In genomic region chr19:27635401-27635800, GRCh38 we compare ENCODE assay signal across 24 cellular contexts.
"Had no signal": no experiment of that assay in that cellular context is flagged by ENCODE, and none has a peak within 500 bp of the region (broad histone marks: within the 10 kb centered on the region; RNA-seq: fewer than 3 reads in every experiment).

No MANE protein-coding gene starts in this region.

- DNase-seq: naive B cell; naive thymus-derived CD8-positive, alpha-beta T cell; nephron progenitor cell; ovary; posterior cingulate gyrus; psoas muscle; right cardiac atrium; right lobe of liver; sigmoid colon; spleen; stimulated activated CD4-positive, alpha-beta T cell treated with anti-CD3 and anti-CD28 coated beads, Interleukin-12 subunit alpha, Interleukin-12 subunit beta, amount 100 ng/mL, for 4 hours; stimulated activated CD4-positive, alpha-beta T cell treated with anti-CD3 and anti-CD28 coated beads, Interleukin-2, amount 100 ng/mL, for 24 hours; stimulated activated CD4-positive, alpha-beta T cell treated with anti-CD3 and anti-CD28 coated beads, Interleukin-2, amount 100 ng/mL, for 48 hours; stimulated activated CD4-positive, alpha-beta T cell treated with anti-CD3 and anti-CD28 coated beads, Interleukin-4, amount 100 ng/mL, for 24 hours; stimulated activated naive B cell treated with anti-CD40 and anti-IgM and Interleukin-4, amounts not matched to agents 10 μg/mL and 1 μg/mL and 100 μg/mL, for 72 hours; stimulated activated naive CD4-positive, alpha-beta T cell treated with Interleukin-2 at 50 U/mL for 16 hours; stomach; thyroid gland; uterus had no signal

- H3K36me3 Mint-ChIP-seq: naive B cell; natural killer cell treated with Interleukin-12 subunit alpha and Interleukin-12 subunit beta and Interleukin-15 and Interleukin-18, amount 100 ng/mL, for 72 hours; stimulated activated effector memory CD8-positive, alpha-beta T cell treated with anti-CD3 and anti-CD28 coated beads, Interleukin-12 subunit alpha, Interleukin-12 subunit beta, amount 100 ng/mL, for 72 hours; stimulated activated naive B cell treated with anti-CD40 and anti-IgM and Interleukin-4, amounts not matched to agents 10 μg/mL and 1 μg/mL and 100 μg/mL, for 72 hours had no signal

- ATAC-seq: naive thymus-derived CD8-positive, alpha-beta T cell; natural killer cell treated with Interleukin-12 subunit alpha and Interleukin-12 subunit beta and Interleukin-15 and Interleukin-18, amount 100 ng/mL, for 72 hours; psoas muscle; right cardiac atrium; right lobe of liver; stimulated activated effector memory CD8-positive, alpha-beta T cell treated with anti-CD3 and anti-CD28 coated beads, Interleukin-12 subunit alpha, Interleukin-12 subunit beta, amount 100 ng/mL, for 72 hours; stimulated activated naive B cell treated with anti-CD40 and anti-IgM and Interleukin-4, amounts not matched to agents 10 μg/mL and 1 μg/mL and 100 μg/mL, for 72 hours had no signal

- H3K27ac Mint-ChIP-seq: naive B cell; naive thymus-derived CD8-positive, alpha-beta T cell; natural killer cell treated with Interleukin-12 subunit alpha and Interleukin-12 subunit beta and Interleukin-15 and Interleukin-18, amount 100 ng/mL, for 72 hours; nephron progenitor cell; progenitor cell of endocrine pancreas; stimulated activated effector memory CD8-positive, alpha-beta T cell treated with anti-CD3 and anti-CD28 coated beads, Interleukin-12 subunit alpha, Interleukin-12 subunit beta, amount 100 ng/mL, for 72 hours; stimulated activated naive B cell treated with anti-CD40 and anti-IgM and Interleukin-4, amounts not matched to agents 10 μg/mL and 1 μg/mL and 100 μg/mL, for 72 hours; stimulated activated naive CD8-positive, alpha-beta T cell treated with anti-CD3 and anti-CD28 coated beads, Interleukin-15, Interleukin-2, amounts not matched to agents 100 ng/mL and 50 ng/mL, for 24 hours had no signal

- H3K4me3 Mint-ChIP-seq: naive B cell; naive thymus-derived CD8-positive, alpha-beta T cell; natural killer cell treated with Interleukin-12 subunit alpha and Interleukin-12 subunit beta and Interleukin-15 and Interleukin-18, amount 100 ng/mL, for 72 hours; nephron progenitor cell; neural crest cell; stimulated activated effector memory CD8-positive, alpha-beta T cell treated with anti-CD3 and anti-CD28 coated beads, Interleukin-12 subunit alpha, Interleukin-12 subunit beta, amount 100 ng/mL, for 72 hours; stimulated activated naive B cell treated with anti-CD40 and anti-IgM and Interleukin-4, amounts not matched to agents 10 μg/mL and 1 μg/mL and 100 μg/mL, for 72 hours; stimulated activated naive CD8-positive, alpha-beta T cell treated with anti-CD3 and anti-CD28 coated beads, Interleukin-15, Interleukin-2, amounts not matched to agents 100 ng/mL and 50 ng/mL, for 24 hours had no signal

- H3K4me1 Mint-ChIP-seq: naive B cell; naive thymus-derived CD8-positive, alpha-beta T cell; nephron progenitor cell; neural crest cell; stimulated activated effector memory CD8-positive, alpha-beta T cell treated with anti-CD3 and anti-CD28 coated beads, Interleukin-12 subunit alpha, Interleukin-12 subunit beta, amount 100 ng/mL, for 72 hours; stimulated activated naive B cell treated with anti-CD40 and anti-IgM and Interleukin-4, amounts not matched to agents 10 μg/mL and 1 μg/mL and 100 μg/mL, for 72 hours had no signal

- H3K27me3 Mint-ChIP-seq: naive B cell; naive thymus-derived CD8-positive, alpha-beta T cell; natural killer cell treated with Interleukin-12 subunit alpha and Interleukin-12 subunit beta and Interleukin-15 and Interleukin-18, amount 100 ng/mL, for 72 hours; progenitor cell of endocrine pancreas; stimulated activated naive B cell treated with anti-CD40 and anti-IgM and Interleukin-4, amounts not matched to agents 10 μg/mL and 1 μg/mL and 100 μg/mL, for 72 hours; stimulated activated naive CD8-positive, alpha-beta T cell treated with anti-CD3 and anti-CD28 coated beads, Interleukin-15, Interleukin-2, amounts not matched to agents 100 ng/mL and 50 ng/mL, for 24 hours had no signal
